ENCODE assay signal across 14 cellular contexts in genomic region chrX:107567370-107567769, GRCh38.
"Had no signal": no experiment of that assay in that cellular context is flagged by ENCODE, and none has a peak within 500 bp of the region (broad histone marks: within the 10 kb centered on the region; RNA-seq: fewer than 3 reads in every experiment).

No MANE protein-coding gene starts in this region.

- H3K36me3 ChIP-seq: adrenal gland, brain microvascular endothelial cell, right lobe of liver, spleen, tibial nerve had no signal

- H3K9me3 ChIP-seq: adrenal gland, psoas muscle, right lobe of liver, spleen, tibial nerve had no signal

- H3K27ac ChIP-seq: adrenal gland, brain microvascular endothelial cell, psoas muscle, right lobe of liver, spleen, tibial nerve had no signal

- H3K4me1 ChIP-seq: adrenal gland, psoas muscle, right lobe of liver, spleen, tibial nerve had no signal

- DNase-seq: activated CD4-positive, alpha-beta T cell treated with anti-CD3 and anti-CD28 coated beads, Interleukin-2, amount 50 U/mL, for 1 hour; activated naive CD4-positive, alpha-beta T cell treated with anti-CD3 and anti-CD28 coated beads, Interleukin-2, amount 50 U/mL, for 16 hours; activated T-cell treated with anti-CD3 and anti-CD28 coated beads for 4 hours; adrenal gland; brain microvascular endothelial cell; endodermal cell; left colon; naive thymus-derived CD8-positive, alpha-beta T cell; psoas muscle; right lobe of liver; spleen; stimulated activated CD4-positive, alpha-beta T cell treated with anti-CD3 and anti-CD28 coated beads, Interleukin-1b, Interleukin-23, amount 100 ng/mL, for 48 hours had no signal

- H3K4me3 ChIP-seq: adrenal gland, lung, psoas muscle, right lobe of liver, spleen, tibial nerve had no signal

- H3K27me3 ChIP-seq: brain microvascular endothelial cell, right lobe of liver had no signal
